In the genomic region with DNA sequence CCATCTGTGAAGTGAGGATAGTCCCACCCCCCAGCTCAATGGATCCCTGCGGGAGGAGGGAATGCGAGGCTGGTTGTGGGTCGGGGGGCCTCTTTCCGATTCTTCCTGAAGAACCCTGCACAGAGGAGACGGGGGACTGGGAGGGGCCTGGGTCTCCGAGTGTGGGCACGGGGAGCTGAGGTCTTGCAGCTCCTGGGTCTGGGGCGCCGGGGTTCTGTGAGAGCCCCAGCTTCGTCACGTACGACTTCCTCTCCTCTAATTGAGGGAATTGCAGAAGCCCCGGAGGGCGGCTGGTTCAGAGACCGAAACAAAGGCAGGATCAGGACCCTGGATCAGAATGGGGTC, we compare ENCODE assay signal across 2 cellular contexts.
TF ChIP-seq lines count a peak whose summit lies in the region.

No MANE protein-coding gene starts in this region.

TF ChIP-seq in SK-N-SH, 30 proteins besides CTCF, POLR2A, EP300 and RAD21 (continued from another document):
- TF ChIP-seq, protein P1, sequence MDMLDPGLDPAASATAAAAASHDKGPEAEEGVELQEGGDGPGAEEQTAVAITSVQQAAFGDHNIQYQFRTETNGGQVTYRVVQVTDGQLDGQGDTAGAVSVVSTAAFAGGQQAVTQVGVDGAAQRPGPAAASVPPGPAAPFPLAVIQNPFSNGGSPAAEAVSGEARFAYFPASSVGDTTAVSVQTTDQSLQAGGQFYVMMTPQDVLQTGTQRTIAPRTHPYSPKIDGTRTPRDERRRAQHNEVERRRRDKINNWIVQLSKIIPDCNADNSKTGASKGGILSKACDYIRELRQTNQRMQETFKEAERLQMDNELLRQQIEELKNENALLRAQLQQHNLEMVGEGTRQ (IDR thresholded peaks at IDR 0.05; ENCODE audit: borderline replicate concordance, low read depth, low read length) = no peak
- TF ChIP-seq TEAD4 (IDR thresholded peaks at IDR 0.05; ENCODE audit: borderline replicate concordance, insufficient read depth) (no peak), RCOR1 (IDR thresholded peaks at IDR 0.05; ENCODE audit: low read length) (no peak)
- TF ChIP-seq, protein P2, sequence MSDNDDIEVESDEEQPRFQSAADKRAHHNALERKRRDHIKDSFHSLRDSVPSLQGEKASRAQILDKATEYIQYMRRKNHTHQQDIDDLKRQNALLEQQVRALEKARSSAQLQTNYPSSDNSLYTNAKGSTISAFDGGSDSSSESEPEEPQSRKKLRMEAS (IDR thresholded peaks at IDR 0.05; ENCODE audit: low read depth) = no peak
TF ChIP-seq in SK-N-SH: peak in this region for 0.

TF ChIP-seq in SK-N-SH treated with all-trans-retinoic acid at 6 μM for 48 hours, 23 proteins besides CTCF, POLR2A, EP300 and RAD21 (continued from another document):
- TF ChIP-seq, protein P3, sequence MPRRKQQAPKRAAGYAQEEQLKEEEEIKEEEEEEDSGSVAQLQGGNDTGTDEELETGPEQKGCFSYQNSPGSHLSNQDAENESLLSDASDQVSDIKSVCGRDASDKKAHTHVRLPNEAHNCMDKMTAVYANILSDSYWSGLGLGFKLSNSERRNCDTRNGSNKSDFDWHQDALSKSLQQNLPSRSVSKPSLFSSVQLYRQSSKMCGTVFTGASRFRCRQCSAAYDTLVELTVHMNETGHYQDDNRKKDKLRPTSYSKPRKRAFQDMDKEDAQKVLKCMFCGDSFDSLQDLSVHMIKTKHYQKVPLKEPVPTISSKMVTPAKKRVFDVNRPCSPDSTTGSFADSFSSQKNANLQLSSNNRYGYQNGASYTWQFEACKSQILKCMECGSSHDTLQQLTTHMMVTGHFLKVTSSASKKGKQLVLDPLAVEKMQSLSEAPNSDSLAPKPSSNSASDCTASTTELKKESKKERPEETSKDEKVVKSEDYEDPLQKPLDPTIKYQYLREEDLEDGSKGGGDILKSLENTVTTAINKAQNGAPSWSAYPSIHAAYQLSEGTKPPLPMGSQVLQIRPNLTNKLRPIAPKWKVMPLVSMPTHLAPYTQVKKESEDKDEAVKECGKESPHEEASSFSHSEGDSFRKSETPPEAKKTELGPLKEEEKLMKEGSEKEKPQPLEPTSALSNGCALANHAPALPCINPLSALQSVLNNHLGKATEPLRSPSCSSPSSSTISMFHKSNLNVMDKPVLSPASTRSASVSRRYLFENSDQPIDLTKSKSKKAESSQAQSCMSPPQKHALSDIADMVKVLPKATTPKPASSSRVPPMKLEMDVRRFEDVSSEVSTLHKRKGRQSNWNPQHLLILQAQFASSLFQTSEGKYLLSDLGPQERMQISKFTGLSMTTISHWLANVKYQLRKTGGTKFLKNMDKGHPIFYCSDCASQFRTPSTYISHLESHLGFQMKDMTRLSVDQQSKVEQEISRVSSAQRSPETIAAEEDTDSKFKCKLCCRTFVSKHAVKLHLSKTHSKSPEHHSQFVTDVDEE (CRISPR knock-in tag; IDR thresholded peaks at IDR 0.05) = no peak
- TF ChIP-seq RARB (CRISPR knock-in tag; IDR thresholded peaks at IDR 0.05) = no peak
- no peak for TF ChIP-seq PPARA (CRISPR knock-in tag; IDR thresholded peaks at IDR 0.05; ENCODE audit: borderline replicate concordance)
- TF ChIP-seq GLIS3 (CRISPR knock-in tag; IDR thresholded peaks at IDR 0.05) = no peak
- TF ChIP-seq TOX (CRISPR knock-in tag; IDR thresholded peaks at IDR 0.05; ENCODE audit: borderline replicate concordance) = no peak
- no peak for TF ChIP-seq TCF4 (CRISPR knock-in tag; IDR thresholded peaks at IDR 0.05; ENCODE audit: borderline replicate concordance)
- no peak for TF ChIP-seq ZNF565 (CRISPR knock-in tag; conservative IDR thresholded peaks at IDR 0.05; ENCODE audit: low read depth)
- no peak for TF ChIP-seq SNAI2 (CRISPR knock-in tag; IDR thresholded peaks at IDR 0.05)
- TF ChIP-seq, protein P4, sequence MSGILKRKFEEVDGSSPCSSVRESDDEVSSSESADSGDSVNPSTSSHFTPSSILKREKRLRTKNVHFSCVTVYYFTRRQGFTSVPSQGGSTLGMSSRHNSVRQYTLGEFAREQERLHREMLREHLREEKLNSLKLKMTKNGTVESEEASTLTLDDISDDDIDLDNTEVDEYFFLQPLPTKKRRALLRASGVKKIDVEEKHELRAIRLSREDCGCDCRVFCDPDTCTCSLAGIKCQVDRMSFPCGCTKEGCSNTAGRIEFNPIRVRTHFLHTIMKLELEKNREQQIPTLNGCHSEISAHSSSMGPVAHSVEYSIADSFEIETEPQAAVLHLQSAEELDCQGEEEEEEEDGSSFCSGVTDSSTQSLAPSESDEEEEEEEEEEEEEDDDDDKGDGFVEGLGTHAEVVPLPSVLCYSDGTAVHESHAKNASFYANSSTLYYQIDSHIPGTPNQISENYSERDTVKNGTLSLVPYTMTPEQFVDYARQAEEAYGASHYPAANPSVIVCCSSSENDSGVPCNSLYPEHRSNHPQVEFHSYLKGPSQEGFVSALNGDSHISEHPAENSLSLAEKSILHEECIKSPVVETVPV (CRISPR knock-in tag; IDR thresholded peaks at IDR 0.05) = no peak
- no peak for TF ChIP-seq ZFP3 (CRISPR knock-in tag; IDR thresholded peaks at IDR 0.05)
- TF ChIP-seq ZNF8 (CRISPR knock-in tag; IDR thresholded peaks at IDR 0.05) = no peak
